8 cellular contexts compared by ENCODE assay signal in the genomic region with DNA sequence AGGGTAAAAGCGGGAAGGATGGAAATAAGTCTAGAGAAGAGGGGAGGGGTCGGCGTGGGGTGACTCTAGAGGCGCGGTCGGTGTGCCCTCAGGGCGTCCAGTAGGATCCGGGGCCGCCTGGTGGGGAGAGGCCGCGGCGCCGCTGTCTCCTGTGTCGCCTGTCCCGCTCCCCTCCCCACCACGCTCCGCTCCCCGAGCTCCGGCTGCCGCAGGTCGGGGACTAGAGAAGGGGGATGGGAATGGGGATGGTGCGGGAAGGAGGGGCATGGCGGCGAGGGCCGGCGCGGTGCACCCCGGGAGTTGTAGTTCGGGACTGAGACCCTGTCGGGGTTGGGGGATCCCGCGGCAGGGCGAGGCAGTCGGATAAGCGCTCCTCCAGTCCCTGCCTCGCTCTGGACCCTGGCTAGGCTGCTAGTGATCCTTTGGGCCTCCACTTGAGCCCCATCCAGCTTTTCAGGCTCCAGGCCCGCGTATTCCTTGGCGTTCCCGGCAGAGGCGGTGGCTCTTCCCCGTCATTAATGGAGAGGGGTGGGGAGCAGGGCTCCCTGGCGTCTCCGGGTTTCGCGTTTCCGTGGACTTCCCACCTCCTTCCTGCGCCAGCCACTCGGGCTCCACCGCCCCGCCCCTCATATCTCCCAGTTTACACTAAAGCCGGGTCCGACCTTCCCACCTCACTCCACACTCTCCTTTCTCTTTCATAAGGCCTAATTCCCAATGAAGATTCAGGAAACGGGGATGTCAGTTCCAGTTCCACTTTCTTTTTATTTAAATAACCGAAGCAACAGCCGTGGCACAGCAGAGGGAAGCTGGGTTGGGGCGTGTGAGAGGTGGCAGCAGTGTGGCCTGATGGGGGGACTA. TPM values are rescaled to one million over a fixed set of nuclear protein-coding genes. Genes with fewer than 3 reads are reported as not detected.
DNase-seq lines count a peak whose midpoint lies in the region; ATAC-seq and TF ChIP-seq lines count a peak whose summit lies in the region.

A gene with protein sequence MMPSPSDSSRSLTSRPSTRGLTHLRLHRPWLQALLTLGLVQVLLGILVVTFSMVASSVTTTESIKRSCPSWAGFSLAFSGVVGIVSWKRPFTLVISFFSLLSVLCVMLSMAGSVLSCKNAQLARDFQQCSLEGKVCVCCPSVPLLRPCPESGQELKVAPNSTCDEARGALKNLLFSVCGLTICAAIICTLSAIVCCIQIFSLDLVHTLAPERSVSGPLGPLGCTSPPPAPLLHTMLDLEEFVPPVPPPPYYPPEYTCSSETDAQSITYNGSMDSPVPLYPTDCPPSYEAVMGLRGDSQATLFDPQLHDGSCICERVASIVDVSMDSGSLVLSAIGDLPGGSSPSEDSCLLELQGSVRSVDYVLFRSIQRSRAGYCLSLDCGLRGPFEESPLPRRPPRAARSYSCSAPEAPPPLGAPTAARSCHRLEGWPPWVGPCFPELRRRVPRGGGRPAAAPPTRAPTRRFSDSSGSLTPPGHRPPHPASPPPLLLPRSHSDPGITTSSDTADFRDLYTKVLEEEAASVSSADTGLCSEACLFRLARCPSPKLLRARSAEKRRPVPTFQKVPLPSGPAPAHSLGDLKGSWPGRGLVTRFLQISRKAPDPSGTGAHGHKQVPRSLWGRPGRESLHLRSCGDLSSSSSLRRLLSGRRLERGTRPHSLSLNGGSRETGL (minus strand): TSS at position 241 of the 858 bp plus-strand sequence. CDS start 606 bp downstream, outside the sequence.

- no peaks in the 10 kb centered on the region; the same call in 1 of the 2 replicates for H3K36me3 ChIP-seq in H7 (replicated peaks; ENCODE audit: control insufficient read depth, insufficient read depth, low read length)
- H3K36me3 ChIP-seq in prostate gland = no peaks in the 10 kb centered on the region
- peaks cover 0 to 8% of the 10 kb centered on the region in 2 donors for H3K36me3 ChIP-seq in vagina

- ATAC-seq in left ventricle myocardium superior = peak; percentile 91

- peak in 1 of 4 experiments; percentile 40 for TF ChIP-seq CTCF in prostate gland (IDR thresholded peaks at IDR 0.05)
- TF ChIP-seq CTCF in vagina (IDR thresholded peaks at IDR 0.05) = peak in 1 of 3 experiments; percentile 22

- peaks cover 12% of the 10 kb centered on the region for H3K4me1 ChIP-seq in prostate gland (replicated peaks)
- H3K4me1 ChIP-seq in vagina = peaks cover 32% of the 10 kb centered on the region

- intact Hi-C loops in T-helper 2 cell treated with Interferon-gamma antibody and Interleukin-4, amounts not matched to agents 100 ng/mL and 5 ng/mL, for 36 hours (cut with micrococcal nuclease) = loop anchor here (2.0 kb wide), 1 partner anchor 17 kb away; a partner anchor contains a TSS
- intact Hi-C loops in left ventricle myocardium superior (cut with micrococcal nuclease) (no loop called here), prostate gland (cut with DNase I) (loop anchor here (5.0 kb wide), 1 partner anchor 67 kb away; a partner anchor contains a TSS), vagina (cut with DNase I) (no loop called here)

- WGBS in prostate gland = 2% methylated on average over 54 of the region's 57 CpGs

- H3K9me3 ChIP-seq in prostate gland (no peaks in the 10 kb centered on the region), vagina (no peaks in the 10 kb centered on the region)

- peak within 1 kb of the TSS; percentile 94 to 97 for H3K27ac ChIP-seq in prostate gland
- H3K27ac ChIP-seq in vagina = peak within 1 kb of the TSS; percentile 96

- H3K27me3 ChIP-seq in H7 (ENCODE audit: control insufficient read depth, insufficient read depth, low read length) (peaks cover 14% of the 10 kb centered on the region), prostate gland (replicated peaks; ENCODE audit: insufficient read depth) (no peaks in the 10 kb centered on the region), vagina (no peaks in the 10 kb centered on the region)

- H3K4me3 ChIP-seq in H7 (ENCODE audit: insufficient read depth, low read depth, low read length) (peak within 1 kb of the TSS; percentile 87), prostate gland (peak within 1 kb of the TSS; percentile 92 to 94), vagina (peak within 1 kb of the TSS; percentile 78 to 86)

- TF ChIP-seq POLR2A in prostate gland (IDR thresholded peaks at IDR 0.05) = peak; percentile 68
- TF ChIP-seq POLR2A in vagina (IDR thresholded peaks at IDR 0.05) = peak in 1 of 2 donors; percentile 70

- DNase-seq in D341Med (ENCODE audit: low spot score) (peak; percentile 97), H7 (peak; percentile 99), NCI-H1694 (lab: John Stamatoyannopoulos, UW) (peak; percentile 94), anterior cingulate cortex (lab: John Stamatoyannopoulos, UW) (peak; percentile 18 to 93 (median 82)), left ventricle myocardium superior (peak; percentile 92), prostate gland (ENCODE audit: low spot score) (peak; percentile 89), vagina (ENCODE audit: extremely low spot score in 2 of 2) (no peak)

RNA-seq across cellular contexts. Expression of the gene that starts here (rescaled TPM):
- total RNA-seq in H7 (2014; rRNA removed; shearing (Covaris generic)) = 9.4 and 14.7 TPM in 2 replicates
- total RNA-seq in T-helper 2 cell treated with Interferon-gamma antibody and Interleukin-4, amounts not matched to agents 100 ng/mL and 5 ng/mL, for 36 hours = 19.2 and 21.4 TPM in 2 replicates
- total RNA-seq in left ventricle myocardium superior (15.0 TPM), prostate gland (10 to 100 TPM; 19.6 to 24.3 TPM), vagina (21.1 TPM)

Comparison
In these comparisons a context has a peak if more than half of its experiments do, and no peak if none do; other contexts are left out.
1. DNase-seq: peak in D341Med (single experiment), H7 (single experiment), NCI-H1694 (single experiment), anterior cingulate cortex (58 of 58), left ventricle myocardium superior (single experiment) and prostate gland (single experiment); none in vagina (0 of 2).
2. intact Hi-C loops: an anchor here in T-helper 2 cell treated with Interferon-gamma antibody and Interleukin-4, amounts not matched to agents 100 ng/mL and 5 ng/mL, for 36 hours (2.0 kb wide) and prostate gland (5.0 kb wide); none called in left ventricle myocardium superior and vagina.
3. Peak in every context shown above with its lines, with median percentiles within 50 percentile points of each other: H3K4me3 ChIP-seq.